In genomic region chr19:45779231-45780145, GRCh38 we compare ENCODE assay signal across 8 cellular contexts.
A peak's percentile ranks its signal among the peaks of the same experiment; 100 is the strongest.
DNase-seq lines count a peak whose midpoint lies in the region; ATAC-seq and TF ChIP-seq lines count a peak whose summit lies in the region.

No MANE protein-coding gene starts in this region.

- H4K20me1 ChIP-seq in Loucy (ENCODE audit: insufficient read depth, low read length, poor library complexity, severe bottlenecking): peaks cover 12% of the 10 kb centered on the region

- H3K9ac ChIP-seq in Loucy (ENCODE audit: low read depth, low read length, poor library complexity, severe bottlenecking) (no peak overlapping the region), adipocyte (ENCODE audit: low read length) (peak overlapping the region; percentile 96), iPS-15b (ENCODE audit: low read depth, low read length) (peak overlapping the region; percentile 65)

- H3K79me2 ChIP-seq in Loucy (ENCODE audit: insufficient read depth, low read length): no peaks in the 10 kb centered on the region

- peaks cover 21% of the 10 kb centered on the region for H3K27me3 Mint-ChIP-seq in T-helper 1 cell treated with Interleukin-12 subunit alpha and Interleukin-12 subunit beta and Interleukin-4 antibody, amounts not matched to agents 30 μg/mL and 1 μg/mL, for 36 hours (ENCODE audit: low read depth)

- H3F3A ChIP-seq in Loucy (ENCODE audit: low read depth): no peaks in the 10 kb centered on the region

- peaks cover 10% of the 10 kb centered on the region for H3K36me3 Mint-ChIP-seq in T-helper 1 cell treated with Interleukin-12 subunit alpha and Interleukin-12 subunit beta and Interleukin-4 antibody, amounts not matched to agents 30 μg/mL and 1 μg/mL, for 36 hours (ENCODE audit: low read depth)

- H3K27me3 ChIP-seq in Loucy (ENCODE audit: insufficient read depth, low read length, poor library complexity, severe bottlenecking): no peaks in the 10 kb centered on the region
- no peaks in the 10 kb centered on the region for H3K27me3 ChIP-seq in adipocyte (replicated peaks; ENCODE audit: control insufficient read depth, insufficient read depth, low read length)
- peaks cover 9% of the 10 kb centered on the region for H3K27me3 ChIP-seq in iPS-15b (ENCODE audit: control insufficient read depth, insufficient read depth, low read length)

- ATAC-seq in GM21526 (IDR thresholded peaks at IDR 0.05; ENCODE audit: low FRiP score, unreplicated experiment): peak; percentile 53

- H3K4me1 Mint-ChIP-seq in T-helper 1 cell treated with Interleukin-12 subunit alpha and Interleukin-12 subunit beta and Interleukin-4 antibody, amounts not matched to agents 30 μg/mL and 1 μg/mL, for 36 hours (ENCODE audit: low read depth): peaks cover 18% of the 10 kb centered on the region

- no peak overlapping the region for H2AFZ ChIP-seq in Loucy (ENCODE audit: low read length)

- DNase-seq in COLO668 (lab: John Stamatoyannopoulos, UW; ENCODE audit: unreplicated experiment) (peak; percentile 53), adipocyte (ENCODE audit: low read depth) (peak; percentile 57), SKM-1 treated with dmso at 0.1 percent for 144 hours (lab: John Stamatoyannopoulos, UW; ENCODE audit: unreplicated experiment) (no peak)
- DNase-seq in stimulated activated CD4-positive, alpha-beta T cell treated with anti-CD3 and anti-CD28 coated beads, Interleukin-12 subunit alpha, Interleukin-12 subunit beta, amount 100 ng/mL, for 48 hours (ENCODE audit: low read depth in 2 of 3, low spot score in 1 of 3): peak; percentile 90 to 99 (median 93)

- TF ChIP-seq CTCF in Loucy (conservative IDR thresholded peaks at IDR 0.05; ENCODE audit: low read length): peak; percentile 63

- no peaks in the 10 kb centered on the region for H3K9me2 ChIP-seq in Loucy (replicated peaks; ENCODE audit: low read depth, low read length)

- peak overlapping the region; percentile 38 for H3K4me2 ChIP-seq in Loucy (ENCODE audit: low read depth, low read length, poor library complexity, severe bottlenecking)

- no peaks in the 10 kb centered on the region for H3K9me3 Mint-ChIP-seq in T-helper 1 cell treated with Interleukin-12 subunit alpha and Interleukin-12 subunit beta and Interleukin-4 antibody, amounts not matched to agents 30 μg/mL and 1 μg/mL, for 36 hours

- H3K4me3 ChIP-seq in Loucy (ENCODE audit: low read length, poor library complexity, severe bottlenecking) (no peak overlapping the region), adipocyte (ENCODE audit: low read length) (peak overlapping the region; percentile 88), iPS-15b (ENCODE audit: low read depth, low read length) (peak overlapping the region; percentile 71)

- H3K4me3 Mint-ChIP-seq in T-helper 1 cell treated with Interleukin-12 subunit alpha and Interleukin-12 subunit beta and Interleukin-4 antibody, amounts not matched to agents 30 μg/mL and 1 μg/mL, for 36 hours: peak overlapping the region; percentile 82

- no peaks in the 10 kb centered on the region for H3K36me3 ChIP-seq in Loucy (ENCODE audit: insufficient read depth, low read length)
- H3K36me3 ChIP-seq in adipocyte (ENCODE audit: control insufficient read depth, insufficient read depth, low read length, severe bottlenecking): peaks cover 43% of the 10 kb centered on the region
- peaks cover 14% of the 10 kb centered on the region for H3K36me3 ChIP-seq in iPS-15b (ENCODE audit: control insufficient read depth, insufficient read depth, low read length)

- no peak overlapping the region for H3K27ac Mint-ChIP-seq in T-helper 1 cell treated with Interleukin-12 subunit alpha and Interleukin-12 subunit beta and Interleukin-4 antibody, amounts not matched to agents 30 μg/mL and 1 μg/mL, for 36 hours

- H3K9me3 ChIP-seq in Loucy (ENCODE audit: insufficient read depth, low read depth, low read length) (no peaks in the 10 kb centered on the region), adipocyte (ENCODE audit: control insufficient read depth, low read length) (no peaks in the 10 kb centered on the region), iPS-15b (ENCODE audit: control insufficient read depth, insufficient read depth, low read length) (no peaks in the 10 kb centered on the region)

- H3K4me1 ChIP-seq in Loucy (ENCODE audit: insufficient read depth, low read length, poor library complexity, severe bottlenecking): no peaks in the 10 kb centered on the region
- peaks cover 33% of the 10 kb centered on the region for H3K4me1 ChIP-seq in adipocyte (ENCODE audit: control insufficient read depth, insufficient read depth, low read length)
- peaks cover 8% of the 10 kb centered on the region for H3K4me1 ChIP-seq in iPS-15b (ENCODE audit: control insufficient read depth, insufficient read depth, low read length)
